Comparison of ENCODE assay signal across 14 cellular contexts in the genomic region with DNA sequence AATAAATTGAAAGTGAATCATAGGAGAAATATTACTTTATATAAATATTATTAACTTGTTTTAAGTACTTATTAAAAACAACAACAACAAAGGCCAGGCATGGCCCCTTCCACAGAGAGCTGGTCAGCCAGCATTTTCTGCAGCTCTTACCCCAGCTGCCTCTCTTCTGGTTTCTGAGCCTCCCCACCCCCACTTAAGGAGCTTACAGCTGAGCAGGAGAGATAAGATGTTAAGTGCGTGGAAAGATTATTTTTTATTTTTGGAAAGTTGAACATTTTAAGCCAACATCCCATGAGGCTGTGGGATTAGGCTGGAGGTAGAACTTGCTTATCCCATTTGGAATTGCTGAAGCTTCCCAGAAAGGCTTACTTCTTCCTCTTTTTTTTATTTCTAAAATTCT.
DNase-seq lines count a peak whose midpoint lies in the region; ATAC-seq and TF ChIP-seq lines count a peak whose summit lies in the region.
"Had no signal": no experiment of that assay in that cellular context is flagged by ENCODE, and none has a peak within 500 bp of the region (broad histone marks: within the 10 kb centered on the region; RNA-seq: fewer than 3 reads in every experiment).

No MANE protein-coding gene starts in this region.

- WGBS in ectodermal cell, 2 experiments: 46% methylated on average over 1 of the region's 1 CpG; no CpG with 5 or more reads in 1 of the 2 experiments
- 9% methylated on average over 1 of the region's 1 CpG for WGBS in right cardiac atrium

- DNase-seq in Right ventricle myocardium inferior (ENCODE audit: missing footprints): peak; percentile 73
- DNase-seq in cardiac septum (ENCODE audit: low spot score): no peak
- DNase-seq in right cardiac atrium: peak in 2 of 3 donors; percentile 35 to 64
- no peak for DNase-seq in GM20000 (ENCODE audit: low spot score)
- no peak for DNase-seq in H4 (ENCODE audit: low spot score)

- intact Hi-C loops in Right ventricle myocardium inferior (cut with DNase I) (loop anchor here (1.0 to 5.0 kb wide), 5 partner anchors 61 to 472 kb away; no protein-coding TSS in a partner anchor), cardiac septum (cut with DNase I) (loop anchor here (2.0 to 10.0 kb wide), 4 partner anchors 61 to 471 kb away; no protein-coding TSS in a partner anchor), right cardiac atrium (cut with DNase I) (loop anchor here (5.0 to 10.0 kb wide), 5 partner anchors 63 to 473 kb away; no protein-coding TSS in a partner anchor)

- TF ChIP-seq CTCF in GM20000 (IDR thresholded peaks at IDR 0.05; ENCODE audit: extremely low read depth, missing control alignments): no peak

- H3K27ac ChIP-seq in ectodermal cell (ENCODE audit: insufficient read depth, low read depth, low read length, poor library complexity, severe bottlenecking) (peak overlapping the region; percentile 0), right cardiac atrium (ENCODE audit: low read length) (no peak overlapping the region)
- H3K27ac ChIP-seq: gastroesophageal sphincter, upper lobe of left lung had no signal

- H3K36me3 ChIP-seq in ectodermal cell (ENCODE audit: control insufficient read depth, insufficient read depth, low read length): no peaks in the 10 kb centered on the region
- H3K36me3 ChIP-seq: BE2C, gastroesophageal sphincter, MG63, upper lobe of left lung had no signal

- ATAC-seq in Right ventricle myocardium inferior: peak; percentile 64
- ATAC-seq in right cardiac atrium: peak; percentile 52 to 62
- ATAC-seq in GM21367 (IDR thresholded peaks at IDR 0.05; ENCODE audit: unreplicated experiment): no peak
- ATAC-seq in HG02973 (IDR thresholded peaks at IDR 0.05; ENCODE audit: unreplicated experiment): no peak
- ATAC-seq: natural killer cell treated with Interleukin-12 subunit alpha and Interleukin-12 subunit beta and Interleukin-15 and Interleukin-18, amount 100 ng/mL, for 72 hours had no signal

- peaks cover 39% of the 10 kb centered on the region for H3K4me1 ChIP-seq in ectodermal cell (ENCODE audit: control insufficient read depth, insufficient read depth, low read length)
- H3K4me1 ChIP-seq in right cardiac atrium (ENCODE audit: control insufficient read depth, insufficient read depth, low read length): peaks cover 4% of the 10 kb centered on the region

- H3K4me3 ChIP-seq in ectodermal cell (ENCODE audit: insufficient read depth, low read depth, low read length) (no peak overlapping the region), right cardiac atrium (ENCODE audit: low read length) (no peak overlapping the region)
- H3K4me3 ChIP-seq: A549, gastroesophageal sphincter, MG63, upper lobe of left lung had no signal

- no peaks in the 10 kb centered on the region for H3K9me3 ChIP-seq in ectodermal cell (ENCODE audit: control insufficient read depth, low read length)
- no peaks in the 10 kb centered on the region for H3K9me3 ChIP-seq in right cardiac atrium (ENCODE audit: control insufficient read depth, low read length)
- H3K9me3 ChIP-seq: A549, BE2C, gastroesophageal sphincter, MG63, upper lobe of left lung had no signal

- no peaks in the 10 kb centered on the region for H3K27me3 ChIP-seq in ectodermal cell (ENCODE audit: control insufficient read depth, insufficient read depth, low read length, poor library complexity, severe bottlenecking)
- no peaks in the 10 kb centered on the region for H3K27me3 ChIP-seq in right cardiac atrium (ENCODE audit: control insufficient read depth, insufficient read depth)
- H3K27me3 ChIP-seq: BE2C, upper lobe of left lung had no signal

Comparison
In these comparisons a context has a peak if more than half of its experiments do, and no peak if none do; other contexts are left out.
1. DNase-seq: peak in Right ventricle myocardium inferior (single experiment) and right cardiac atrium (2 of 3); none in cardiac septum (single experiment), GM20000 (single experiment) and H4 (single experiment).
2. ATAC-seq: peak in Right ventricle myocardium inferior (single experiment) and right cardiac atrium (2 of 2); none in GM21367 (single experiment) and HG02973 (single experiment).